8 cellular contexts compared by ENCODE assay signal in genomic region chr1:21703318-21703963, GRCh38. TPM values are rescaled to one million over a fixed set of nuclear protein-coding genes. Genes with fewer than 3 reads are reported as not detected.
DNase-seq lines count a peak whose midpoint lies in the region; ATAC-seq lines count a peak whose summit lies in the region.

No MANE protein-coding gene starts in this region.

- DNase-seq in CD1c-positive myeloid dendritic cell (ENCODE audit: extremely low spot score) = peak; percentile 9
- DNase-seq in H4 (ENCODE audit: low spot score) = peak; percentile 65
- peak; percentile 48 for DNase-seq in RKO (ENCODE audit: low spot score)
- DNase-seq in fibroblast of the conjunctiva (ENCODE audit: low read depth) = peak; percentile 27
- DNase-seq in substantia nigra (lab: John Stamatoyannopoulos, UW) = peak in 1 of 49 donors; percentile 2
- DNase-seq in ureter (ENCODE audit: low spot score) = no peak

- no peak for ATAC-seq in GM18870 (IDR thresholded peaks at IDR 0.05; ENCODE audit: unreplicated experiment)
- ATAC-seq in HG03469 (IDR thresholded peaks at IDR 0.05; ENCODE audit: unreplicated experiment) = no peak

- H3K27ac ChIP-seq in substantia nigra (ENCODE audit: low read depth, low read length, poor library complexity, severe bottlenecking) = peak overlapping the region; percentile 66

RNA-seq across cellular contexts. Expression of gene RAP1GAP, which starts 34.3 kb away (rescaled TPM):
- 2.0 and 2.3 TPM in 2 replicates for total RNA-seq in H4 (2014; rRNA removed; shearing (Covaris generic))
- 47.0 TPM for total RNA-seq in ureter

Comparison
In these comparisons a context has a peak if more than half of its experiments do, and no peak if none do; other contexts are left out.
1. RNA of gene RAP1GAP, which starts 34.3 kb away (total RNA-seq): 47.0 TPM in ureter (single experiment); 2.0 to 2.3 TPM in H4; every median in the first group is over 10 times any median in the second.